ENCODE assay signal across 1 cellular context in genomic region chr2:27370816-27371620, GRCh38.
TF ChIP-seq lines count a peak whose summit lies in the region.

No MANE protein-coding gene starts in this region.

TF ChIP-seq in GM12878, 131 proteins besides CTCF, POLR2A, EP300 and RAD21 (continued from another document):
- TF ChIP-seq E2F4 (IDR thresholded peaks at IDR 0.05; ENCODE audit: low read depth, low read length) (no peak), CEBPZ (IDR thresholded peaks at IDR 0.05; ENCODE audit: low read depth, low read length) (no peak), SMC3 (IDR thresholded peaks at IDR 0.05; ENCODE audit: borderline replicate concordance, low read length) (no peak), MEF2A (IDR thresholded peaks at IDR 0.05; ENCODE audit: insufficient read depth, low read depth, low read length) (no peak), EED (IDR thresholded peaks at IDR 0.05; ENCODE audit: low read depth) (no peak; the same call in 1 of the 2 replicates), JUND (IDR thresholded peaks at IDR 0.05; ENCODE audit: low read depth, low read length) (no peak), EGR1 (IDR thresholded peaks at IDR 0.05; ENCODE audit: borderline replicate concordance in 1 of 2, low read depth in 2 of 2, low read length in 2 of 2) (no peak), RUNX3 (IDR thresholded peaks at IDR 0.05; ENCODE audit: low read length) (peak; percentile 89), FOXK2 (IDR thresholded peaks at IDR 0.05) (no peak), NFIC (IDR thresholded peaks at IDR 0.05; ENCODE audit: low read depth, low read length) (no peak), ZBED1 (IDR thresholded peaks at IDR 0.05; ENCODE audit: borderline replicate concordance) (0 out of 2 replicates have a peak, but pooled peaks have one; percentile 22), ZNF384 (IDR thresholded peaks at IDR 0.05; ENCODE audit: borderline replicate concordance, low read depth, low read length) (no peak), RELB (IDR thresholded peaks at IDR 0.05; ENCODE audit: low read depth) (0 out of 2 replicates have a peak, but pooled peaks have one; percentile 12), MYB (IDR thresholded peaks at IDR 0.05; ENCODE audit: borderline replicate concordance, low read depth, low read length) (no peak), TARDBP (IDR thresholded peaks at IDR 0.05; ENCODE audit: borderline replicate concordance) (no peak), MLLT1 (IDR thresholded peaks at IDR 0.05) (no peak; the same call in 1 of the 2 replicates), ZNF592 (IDR thresholded peaks at IDR 0.05) (no peak), HSF1 (IDR thresholded peaks at IDR 0.05; ENCODE audit: low read depth, low read length) (no peak), KAT2A (conservative IDR thresholded peaks at IDR 0.05; ENCODE audit: control insufficient read depth, low read depth, low read length) (no peak), ZNF622 (IDR thresholded peaks at IDR 0.05) (no peak), RAD51 (IDR thresholded peaks at IDR 0.05) (no peak), FOXM1 (IDR thresholded peaks at IDR 0.05; ENCODE audit: low read depth, low read length) (no peak), NRF1 (conservative IDR thresholded peaks at IDR 0.05; ENCODE audit: low read depth, low read length) (no peak), BHLHE40 (IDR thresholded peaks at IDR 0.05; ENCODE audit: borderline replicate concordance in 1 of 2, low read depth in 2 of 2, low read length in 1 of 2) (peak; percentile 87 to 90), SREBF1 (IDR thresholded peaks at IDR 0.05; ENCODE audit: low read length) (no peak), ELK1 (IDR thresholded peaks at IDR 0.05; ENCODE audit: low read depth, low read length) (peak; percentile 50; the same call in 1 of the 2 replicates)
